In genomic region chr1:10398278-10398733, GRCh38 we compare ENCODE assay signal across 8 cellular contexts. TPM values are rescaled to one million over a fixed set of nuclear protein-coding genes. Genes with fewer than 3 reads are reported as not detected.
DNase-seq lines count a peak whose midpoint lies in the region; TF ChIP-seq lines count a peak whose summit lies in the region.

No MANE protein-coding gene starts in this region.

- H3K9ac ChIP-seq in Karpas-422 (ENCODE audit: low read length) (peak overlapping the region; percentile 74), neural progenitor cell (no peak overlapping the region)

- intact Hi-C loops in Calu3 (cut with micrococcal nuclease; ENCODE audit: unreplicated experiment): loop anchor here (1.0 kb wide), 1 partner anchor 10 kb away; no protein-coding TSS in a partner anchor
- intact Hi-C loops in posterior vena cava (cut with DNase I): no loop called here

- CTCF ChIA-PET in Calu3 (lab: Charles Lee): interaction anchor here (0.6 to 1.9 kb wide), 5 partner anchors 9 to 172 kb away, joined by 3 to 6 read pairs (median 3); no protein-coding TSS in a partner anchor

- H3K4me2 ChIP-seq in Karpas-422 (ENCODE audit: low read depth, low read length, poor library complexity, severe bottlenecking) (peak overlapping the region; percentile 98), neural progenitor cell (peak overlapping the region; percentile 95)

- DNase-seq in Calu3 (no peak), Karpas-422 (peak; percentile 85), neural progenitor cell (ENCODE audit: low spot score) (no peak), C1 segment of cervical spinal cord (lab: John Stamatoyannopoulos, UW) (no peak), posterior vena cava (ENCODE audit: low spot score) (no peak), NCI-H226 (no peak), amniotic stem cell (lab: John Stamatoyannopoulos, UW) (no peak)

- peaks cover 23% of the 10 kb centered on the region for H3F3A ChIP-seq in neural progenitor cell (ENCODE audit: low read depth)

- H3K4me3 Mint-ChIP-seq in Calu3 (ENCODE audit: low read depth, unreplicated experiment): peak overlapping the region; percentile 80
- peak overlapping the region; percentile 94 for H3K4me3 Mint-ChIP-seq in neural progenitor cell

- H2AFZ ChIP-seq in Karpas-422 (ENCODE audit: low read length): peak overlapping the region; percentile 76
- H2AFZ ChIP-seq in neural progenitor cell (replicated peaks): peak overlapping the region; percentile 87

- no peaks in the 10 kb centered on the region for H3K4me1 Mint-ChIP-seq in Calu3 (ENCODE audit: low read depth, unreplicated experiment)
- peaks cover 27% of the 10 kb centered on the region for H3K4me1 Mint-ChIP-seq in neural progenitor cell

- H3K4me1 ChIP-seq in Karpas-422 (ENCODE audit: low read length) (peaks cover 16% of the 10 kb centered on the region), neural progenitor cell (peaks cover 10% of the 10 kb centered on the region)

- H3K27ac ChIP-seq in Karpas-422 (ENCODE audit: low read length): peak overlapping the region; percentile 87
- H3K27ac ChIP-seq in cingulate gyrus (ENCODE audit: low read depth, low read length): peak overlapping the region; percentile 83
- H3K27ac ChIP-seq in neural progenitor cell: peak overlapping the region; percentile 13

- peaks cover 26% of the 10 kb centered on the region for H3K79me2 ChIP-seq in Karpas-422 (ENCODE audit: low read length)
- H3K79me2 ChIP-seq in neural progenitor cell (ENCODE audit: low read depth): peaks cover 57% of the 10 kb centered on the region

- H3K27me3 Mint-ChIP-seq in Calu3 (ENCODE audit: unreplicated experiment) (no peaks in the 10 kb centered on the region), neural progenitor cell (ENCODE audit: insufficient read depth, low read depth) (peaks cover 13% of the 10 kb centered on the region)

- H3K36me3 Mint-ChIP-seq in Calu3 (ENCODE audit: insufficient read depth, unreplicated experiment) (peaks cover 48% of the 10 kb centered on the region), neural progenitor cell (peaks cover 29% of the 10 kb centered on the region)

- no peaks in the 10 kb centered on the region for H3K9me2 ChIP-seq in Karpas-422 (replicated peaks; ENCODE audit: insufficient read depth, low read length)

- H3K27ac Mint-ChIP-seq in Calu3 (ENCODE audit: unreplicated experiment): peak overlapping the region; percentile 50
- peak overlapping the region; percentile 85 for H3K27ac Mint-ChIP-seq in neural progenitor cell

- TF ChIP-seq CTCF in Calu3 (IDR thresholded peaks at IDR 0.05; ENCODE audit: unreplicated experiment): no peak
- TF ChIP-seq CTCF in neural progenitor cell (IDR thresholded peaks at IDR 0.05): no peak

- H4K20me1 ChIP-seq in Karpas-422 (ENCODE audit: insufficient read depth, low read depth, low read length) (peaks cover 8% of the 10 kb centered on the region; the same call in 1 of the 2 replicates), neural progenitor cell (ENCODE audit: low read depth) (peaks cover 32% of the 10 kb centered on the region)

- peak overlapping the region; percentile 96 for H3K4me3 ChIP-seq in Karpas-422 (ENCODE audit: low read length)
- peak overlapping the region; percentile 67 for H3K4me3 ChIP-seq in neural progenitor cell

- BruUV-seq in Calu3 (replicated peaks; lab: Mats Ljungman, UMichigan): TSS peak; percentile 46

- H3K27me3 ChIP-seq in Karpas-422 (ENCODE audit: low read length) (no peaks in the 10 kb centered on the region), neural progenitor cell (no peaks in the 10 kb centered on the region)

- no peaks in the 10 kb centered on the region for H3K9me3 Mint-ChIP-seq in Calu3 (ENCODE audit: low read depth, unreplicated experiment)
- H3K9me3 Mint-ChIP-seq in neural progenitor cell: peaks cover 10% of the 10 kb centered on the region

- H3K36me3 ChIP-seq in Karpas-422 (ENCODE audit: insufficient read depth, low read length): peaks cover 7% of the 10 kb centered on the region; the same call in 1 of the 2 replicates
- H3K36me3 ChIP-seq in neural progenitor cell: peaks cover 10% of the 10 kb centered on the region

- H3K9me3 ChIP-seq in Karpas-422 (ENCODE audit: low read length) (no peaks in the 10 kb centered on the region), neural progenitor cell (ENCODE audit: low read depth) (no peaks in the 10 kb centered on the region)

RNA-seq across cellular contexts. Expression of gene PGD, which starts 0.6 kb away (rescaled TPM):
- total RNA-seq in Calu3 (2022) (142 and 155 TPM in 2 replicates), neural progenitor cell (ENCODE audit: low replicate concordance) (207 and 265 TPM in 2 replicates), posterior vena cava (10 to 100 TPM; 41.6 to 60.4 TPM)
- 65.3 and 78.8 TPM in 2 replicates for total RNA-seq in Karpas-422 (2014; rRNA removed; shearing (Covaris generic); ENCODE audit: low replicate concordance)

RNA-seq across cellular contexts. Expression of gene CENPS, which starts 31.9 kb away (rescaled TPM):
- total RNA-seq in Calu3 (2022): 18.0 and 21.3 TPM in 2 replicates
- total RNA-seq in Karpas-422 (2014; rRNA removed; shearing (Covaris generic); ENCODE audit: low replicate concordance): 10.6 and 19.8 TPM in 2 replicates
- total RNA-seq in neural progenitor cell (ENCODE audit: low replicate concordance): 16.2 and 17.6 TPM in 2 replicates
- 1 to 10 TPM; 7.2 to 7.8 TPM for total RNA-seq in posterior vena cava

RNA-seq across cellular contexts. Expression of gene CORT, which starts 51.5 kb away (rescaled TPM):
- total RNA-seq in Calu3 (2022) (0.73 TPM in 1 of 2 replicates, not detected in the other), neural progenitor cell (ENCODE audit: low replicate concordance) (1.3 TPM in 1 of 2 replicates, not detected in the other), posterior vena cava (under 1 TPM in 1 of 2 donors, not detected in 1; 0.33 TPM)
- total RNA-seq in Karpas-422 (2014; rRNA removed; shearing (Covaris generic); ENCODE audit: low replicate concordance): 0.34 and 3.5 TPM in 2 replicates

Comparison
In these comparisons a context has a peak if more than half of its experiments do, and no peak if none do; other contexts are left out.
1. H3K27ac ChIP-seq: peak in every context shown above with its lines; median percentile 87 in Karpas-422; 83 in cingulate gyrus; 13 in neural progenitor cell.